In the genomic region with DNA sequence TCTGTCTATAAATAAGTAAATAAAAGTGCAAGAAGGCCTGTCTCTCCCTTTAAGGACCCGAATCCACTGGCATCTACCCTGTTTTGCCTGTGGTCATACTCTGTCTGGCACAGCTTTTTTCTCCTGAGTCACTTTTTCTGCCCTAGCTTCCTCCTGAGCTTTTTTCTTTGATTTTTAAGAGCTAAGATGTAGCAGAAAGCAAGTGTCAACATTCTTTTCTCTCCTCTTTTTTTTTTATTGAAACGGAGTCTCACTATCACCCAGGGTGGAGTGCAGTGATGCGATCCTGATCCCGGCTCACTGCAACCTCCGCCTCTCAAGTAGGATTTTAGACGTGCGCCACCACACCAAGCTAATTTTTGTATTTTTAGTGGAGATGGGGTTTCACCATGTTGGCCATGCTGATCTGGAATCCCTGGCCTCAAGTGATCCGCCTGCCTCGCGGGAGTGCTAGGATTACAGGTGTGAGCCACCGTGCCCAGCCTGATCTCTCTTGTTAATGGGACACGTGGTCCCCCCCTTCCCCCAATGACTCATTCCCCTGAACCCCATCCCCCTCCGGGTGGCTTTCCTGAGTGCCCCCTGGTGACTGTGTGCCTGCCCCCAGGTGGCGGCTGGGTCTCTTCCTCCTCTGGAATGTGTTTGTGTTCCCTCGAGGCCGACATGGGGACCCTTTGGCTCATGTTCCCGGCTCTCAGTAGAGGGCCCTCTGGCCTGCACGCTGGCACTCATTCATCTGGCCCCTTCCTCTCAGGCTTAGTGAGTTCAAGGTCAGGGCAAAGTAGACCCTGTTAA, we compare ENCODE assay signal across 13 cellular contexts. TPM values are rescaled to one million over a fixed set of nuclear protein-coding genes. Genes with fewer than 3 reads are reported as not detected.
DNase-seq lines count a peak whose midpoint lies in the region; ATAC-seq lines count a peak whose summit lies in the region.
"Had no signal": no experiment of that assay in that cellular context is flagged by ENCODE, and none has a peak within 500 bp of the region (broad histone marks: within the 10 kb centered on the region; RNA-seq: fewer than 3 reads in every experiment).

No MANE protein-coding gene starts in this region.

- ATAC-seq in GM21390 (IDR thresholded peaks at IDR 0.05; ENCODE audit: unreplicated experiment): no peak

- DNase-seq in COLO668 (lab: John Stamatoyannopoulos, UW; ENCODE audit: unreplicated experiment): peak; percentile 17
- peak; percentile 17 for DNase-seq in M059J (ENCODE audit: low read depth)
- peak; percentile 76 for DNase-seq in iPS-NIHi7 (ENCODE audit: extremely low spot score)
- no peak for DNase-seq in COLO829 (ENCODE audit: low spot score)
- DNase-seq in kidney glomerular epithelial cell (lab: John Stamatoyannopoulos, UW): no peak
- DNase-seq: activated naive CD4-positive, alpha-beta T cell treated with Interleukin-2 at 50 U/mL for 16 hours; CD4-positive, alpha-beta memory T cell; NCI-H345; PC-9; right lobe of liver had no signal

RNA-seq across cellular contexts. Expression of a gene that starts 14.2 kb away (rescaled TPM):
- not detected in 2 replicates for total RNA-seq in M059J (2014; rRNA removed; shearing (Covaris generic))
- total RNA-seq: CD4-positive, alpha-beta memory T cell; fibroblast of lung; PC-9; right lobe of liver; subcutaneous adipose tissue had no signal

RNA-seq across cellular contexts. Expression of a gene that starts 19.7 kb away (rescaled TPM):
- total RNA-seq in M059J (2014; rRNA removed; shearing (Covaris generic)): 13.9 and 16.5 TPM in 2 replicates

RNA-seq across cellular contexts. Expression of a gene that starts 37.6 kb away (rescaled TPM):
- 9.1 and 18.8 TPM in 2 replicates for total RNA-seq in M059J (2014; rRNA removed; shearing (Covaris generic))

RNA-seq across cellular contexts. Expression of a gene that starts 37.8 kb away (rescaled TPM):
- 3.4 and 4.9 TPM in 2 replicates for total RNA-seq in M059J (2014; rRNA removed; shearing (Covaris generic))

Comparison
In these comparisons a context has a peak if more than half of its experiments do, and no peak if none do; other contexts are left out.
1. DNase-seq: peak in COLO668 (single experiment), M059J (single experiment) and iPS-NIHi7 (single experiment); none in COLO829 (single experiment) and kidney glomerular epithelial cell (single experiment).